In the genomic region with DNA sequence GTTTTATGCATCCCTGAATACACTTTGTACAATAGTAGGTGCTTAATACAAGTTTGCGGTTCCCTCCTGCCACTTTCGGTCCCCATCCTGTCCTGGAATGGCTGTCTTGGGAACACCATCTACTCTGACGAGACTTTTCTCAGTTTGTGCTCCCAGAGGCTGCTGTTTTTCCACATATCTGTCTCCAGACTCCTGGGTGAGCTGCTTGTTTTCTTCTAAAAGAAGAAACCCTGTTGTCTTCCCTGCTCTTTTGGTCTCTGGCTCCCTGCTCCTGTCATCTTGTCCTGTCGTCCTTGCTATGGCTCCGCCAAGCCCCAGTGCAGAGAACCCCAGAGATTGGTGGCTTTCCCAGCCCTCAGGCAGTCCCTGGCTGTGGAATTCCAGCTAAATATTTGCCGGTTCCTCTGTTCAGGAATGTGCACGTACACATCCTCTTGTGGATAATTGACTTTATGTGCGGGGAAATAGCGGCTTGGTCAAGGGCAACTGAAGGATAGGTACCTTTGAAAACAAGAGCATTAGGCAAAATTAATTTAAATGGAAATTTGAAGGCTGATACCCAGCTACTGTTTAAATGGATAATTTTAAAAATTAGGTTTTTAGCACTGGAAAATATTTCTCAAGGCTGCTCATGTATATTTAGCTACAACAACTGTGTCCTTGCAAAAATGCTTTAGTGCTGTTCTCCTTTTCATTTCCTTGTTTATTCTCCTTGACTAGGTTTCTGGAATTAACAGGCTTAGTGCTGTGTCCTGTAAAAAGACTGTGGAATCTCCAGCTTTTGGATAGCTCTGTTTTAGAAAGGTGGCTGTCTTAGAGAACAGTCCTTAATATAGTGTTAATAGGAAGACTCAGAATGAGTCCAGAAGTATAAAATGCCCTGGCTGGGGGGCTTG, we compare ENCODE assay signal across 18 cellular contexts. TPM values are rescaled to one million over a fixed set of nuclear protein-coding genes. Genes with fewer than 3 reads are reported as not detected.
DNase-seq lines count a peak whose midpoint lies in the region; ATAC-seq and TF ChIP-seq lines count a peak whose summit lies in the region.
"Had no signal": no experiment of that assay in that cellular context is flagged by ENCODE, and none has a peak within 500 bp of the region (broad histone marks: within the 10 kb centered on the region; RNA-seq: fewer than 3 reads in every experiment).

No MANE protein-coding gene starts in this region.

- intact Hi-C loops in left ventricle myocardium superior (cut with micrococcal nuclease) (no loop called here), MCF 10A (cut with micrococcal nuclease) (no loop called here), left lung (cut with DNase I) (no loop called here)

- H3K4me1 Mint-ChIP-seq in MCF 10A (ENCODE audit: insufficient read depth, unreplicated experiment) = no peaks in the 10 kb centered on the region
- H3K4me1 Mint-ChIP-seq: naive B cell had no signal

- TF ChIP-seq CTCF in right atrium auricular region (IDR thresholded peaks at IDR 0.05) = no peak
- TF ChIP-seq CTCF in MCF 10A (IDR thresholded peaks at IDR 0.05; ENCODE audit: unreplicated experiment) = no peak
- no peak for TF ChIP-seq CTCF in left lung (IDR thresholded peaks at IDR 0.05)

- no peak overlapping the region for H3K4me3 Mint-ChIP-seq in MCF 10A (ENCODE audit: unreplicated experiment)
- H3K4me3 Mint-ChIP-seq: naive B cell had no signal

- CTCF ChIA-PET in MCF 10A (lab: Yijun Ruan, JAX) = interaction anchor here (0.6 to 1.4 kb wide), 6 partner anchors 16 to 113 kb away, joined by 3 to 4 read pairs (median 4); no protein-coding TSS in a partner anchor

- H3K27ac ChIP-seq in right atrium auricular region (no peak overlapping the region), left lung (no peak overlapping the region)

- POLR2A ChIA-PET in MCF 10A (lab: Yijun Ruan, JAX) = interaction anchor here (0.6 kb wide), 1 partner anchor 477 kb away, joined by 3 read pairs; no protein-coding TSS in a partner anchor

- no peak overlapping the region for H3K4me3 ChIP-seq in right atrium auricular region
- H3K4me3 ChIP-seq in left lung = no peak overlapping the region

- no peak for DNase-seq in left ventricle myocardium superior
- DNase-seq in right atrium auricular region (ENCODE audit: low spot score) = no peak
- DNase-seq in MCF 10A (ENCODE audit: unreplicated experiment) = peak; percentile 24
- DNase-seq in left lung = no peak
- DNase-seq in hippocampal formation (lab: John Stamatoyannopoulos, UW) = no peak
- DNase-seq: ACHN; activated CD8-positive, alpha-beta memory T cell treated with anti-CD3 and anti-CD28 coated beads, Interleukin-2, amount 50 U/mL, for 48 hours; activated naive CD4-positive, alpha-beta T cell treated with anti-CD3 and anti-CD28 coated beads, Interleukin-2, amount 50 U/mL, for 16 hours; central memory CD4-positive, alpha-beta T cell; KG1; naive B cell; NCI-H1417; NCI-H345 had no signal

- ATAC-seq in left ventricle myocardium superior (peak; percentile 42), left lung (peak; percentile 61), HG03280 (IDR thresholded peaks at IDR 0.05; ENCODE audit: unreplicated experiment) (no peak), GM18519 (IDR thresholded peaks at IDR 0.05; ENCODE audit: low FRiP score, unreplicated experiment) (no peak), HG03439 (IDR thresholded peaks at IDR 0.05; ENCODE audit: unreplicated experiment) (no peak)
- ATAC-seq: activated CD4-positive, CD25-positive, alpha-beta regulatory T cell treated with anti-CD3 and anti-CD28 coated beads, Interleukin-2, amount 50 U/mL, for 24 hours had no signal

- no peaks in the 10 kb centered on the region for H3K9me3 ChIP-seq in right atrium auricular region
- no peaks in the 10 kb centered on the region for H3K9me3 ChIP-seq in left lung

- H3K36me3 Mint-ChIP-seq in MCF 10A (ENCODE audit: insufficient read depth, unreplicated experiment) = peaks cover 6% of the 10 kb centered on the region

- no TSS peak for BruUV-seq in MCF 10A (replicated peaks; lab: Mats Ljungman, UMichigan)

- no peaks in the 10 kb centered on the region for H3K9me3 Mint-ChIP-seq in MCF 10A (ENCODE audit: unreplicated experiment)
- H3K9me3 Mint-ChIP-seq: naive B cell had no signal

- H3K27ac Mint-ChIP-seq in MCF 10A (ENCODE audit: low read depth, unreplicated experiment) = no peak overlapping the region

- peaks cover 0 to 5% of the 10 kb centered on the region in 2 donors for H3K4me1 ChIP-seq in right atrium auricular region
- peaks cover 0 to 3% of the 10 kb centered on the region in 2 donors for H3K4me1 ChIP-seq in left lung

- H3K36me3 ChIP-seq in right atrium auricular region (peaks cover 6% of the 10 kb centered on the region), left lung (peaks cover 0 to 9% of the 10 kb centered on the region in 2 donors)

- H3K27me3 Mint-ChIP-seq in MCF 10A (ENCODE audit: insufficient read depth, unreplicated experiment) = no peaks in the 10 kb centered on the region
- H3K27me3 Mint-ChIP-seq: naive B cell had no signal

- no peaks in the 10 kb centered on the region for H3K27me3 ChIP-seq in right atrium auricular region
- H3K27me3 ChIP-seq in left lung = no peaks in the 10 kb centered on the region

RNA-seq across cellular contexts. Expression of a gene that starts 50.2 kb away (rescaled TPM):
- total RNA-seq in left ventricle myocardium superior (not detected), right atrium auricular region (not detected), MCF 10A (2022) (not detected in 2 replicates), left lung (not detected)
- total RNA-seq: ureter had no signal

Comparison
In these comparisons a context has a peak if more than half of its experiments do, and no peak if none do; other contexts are left out.
1. ATAC-seq: peak in left ventricle myocardium superior (single experiment) and left lung (single experiment); none in HG03280 (single experiment), GM18519 (single experiment) and HG03439 (single experiment).